In genomic region chr6:41286544-41287346, GRCh38 we compare ENCODE assay signal across 10 cellular contexts. TPM values are rescaled to one million over a fixed set of nuclear protein-coding genes. Genes with fewer than 3 reads are reported as not detected.
DNase-seq lines count a peak whose midpoint lies in the region; FAIRE-seq and TF ChIP-seq lines count a peak whose summit lies in the region.
"Had no signal": no experiment of that assay in that cellular context is flagged by ENCODE, and none has a peak within 500 bp of the region (broad histone marks: within the 10 kb centered on the region; RNA-seq: fewer than 3 reads in every experiment).

TSS of gene TREM1 (minus strand) at chr6:41286682. CDS start at chr6:41286655, 27 bp downstream.

- H3K27me3 ChIP-seq in bronchial epithelial cell (ENCODE audit: control insufficient read depth, insufficient read depth, low read length), result no peaks in the 10 kb centered on the region
- H3K27me3 ChIP-seq in mesendoderm (ENCODE audit: insufficient read depth, low read length, poor library complexity), result no peaks in the 10 kb centered on the region

- H3K36me3 Mint-ChIP-seq in activated CD4-positive, alpha-beta T cell treated with anti-CD3 and anti-CD28 coated beads, Interleukin-2, amount 10 ng/mL, durations not matched to agents 24 days and 14 days (ENCODE audit: low read depth), result no peaks in the 10 kb centered on the region

- no peaks in the 10 kb centered on the region for H3K36me3 ChIP-seq in bronchial epithelial cell (ENCODE audit: control insufficient read depth, insufficient read depth, low read length)
- H3K36me3 ChIP-seq in mesendoderm (ENCODE audit: control insufficient read depth, insufficient read depth, low read length), result no peaks in the 10 kb centered on the region

- in situ Hi-C loops in KBM-7 (cut with MboI; ENCODE audit: low pct_unique_long_range_greater_than_20kb, low sequenced_read_pairs), result no loop called here

- H3K9me3 Mint-ChIP-seq in activated CD4-positive, alpha-beta T cell treated with anti-CD3 and anti-CD28 coated beads, Interleukin-2, amount 10 ng/mL, durations not matched to agents 24 days and 14 days, result no peaks in the 10 kb centered on the region

- no peak within 1 kb of the TSS for H4K5ac ChIP-seq in mesendoderm (ENCODE audit: low read length)

- H3K79me1 ChIP-seq in mesendoderm (ENCODE audit: low read length), result no peaks in the 10 kb centered on the region

- no peak within 1 kb of the TSS for H4K8ac ChIP-seq in mesendoderm (ENCODE audit: low read depth, low read length)

- H3K4me3 Mint-ChIP-seq in activated CD4-positive, alpha-beta T cell treated with anti-CD3 and anti-CD28 coated beads, Interleukin-2, amount 10 ng/mL, durations not matched to agents 24 days and 14 days, result no peak within 1 kb of the TSS

- no peak within 1 kb of the TSS for H2BK15ac ChIP-seq in mesendoderm (replicated peaks; ENCODE audit: low read depth)

- no peak within 1 kb of the TSS for H3K18ac ChIP-seq in mesendoderm (ENCODE audit: low read length)

- DNase-seq in AML-193 (lab: John Stamatoyannopoulos, UW) (peak; percentile 99 to 100), KBM-7 (peak; percentile 25), bronchial epithelial cell (ENCODE audit: low read depth) (peak; percentile 97), mesendoderm (peak; percentile 63), activated gamma-delta T cell (lab: John Stamatoyannopoulos, UW) (no peak), COLO668 (lab: John Stamatoyannopoulos, UW; ENCODE audit: unreplicated experiment) (no peak), RCC 7860 (ENCODE audit: low spot score) (no peak)
- no peak for DNase-seq in activated CD4-positive, alpha-beta T cell treated with anti-CD3 and anti-CD28 coated beads, Interleukin-2, amount 10 ng/mL, durations not matched to agents 24 days and 14 days
- DNase-seq: NCI-H524 treated with DMSO at 0.1 percent for 48 hours had no signal

- intact Hi-C loops in activated CD4-positive, alpha-beta T cell treated with anti-CD3 and anti-CD28 coated beads, Interleukin-2, amount 10 ng/mL, durations not matched to agents 24 days and 14 days (cut with micrococcal nuclease), result no loop called here

- H3K27ac ChIP-seq in mesendoderm (ENCODE audit: low read depth, low read length), result no peak within 1 kb of the TSS

- no peak within 1 kb of the TSS for H3K23ac ChIP-seq in mesendoderm (ENCODE audit: low read length)

- H3K4me3 ChIP-seq in bronchial epithelial cell (ENCODE audit: low read depth, low read length) (peak within 1 kb of the TSS; percentile 5), mesendoderm (ENCODE audit: low read length) (no peak within 1 kb of the TSS)

- H3K56ac ChIP-seq in mesendoderm (ENCODE audit: low read length), result no peak within 1 kb of the TSS

- H3K4ac ChIP-seq in mesendoderm (ENCODE audit: low read depth, low read length), result no peak within 1 kb of the TSS

- H2BK120ac ChIP-seq in mesendoderm (ENCODE audit: low read depth, low read length), result no peak within 1 kb of the TSS

- H3K79me2 ChIP-seq in mesendoderm (ENCODE audit: control insufficient read depth, insufficient read depth, low read length), result no peaks in the 10 kb centered on the region

- no peak within 1 kb of the TSS for H2AK5ac ChIP-seq in mesendoderm (ENCODE audit: low read length)

- H3K4me2 ChIP-seq in mesendoderm (ENCODE audit: low read length), result no peak within 1 kb of the TSS

- H3K9ac ChIP-seq in mesendoderm (ENCODE audit: low read length), result no peak within 1 kb of the TSS

- no peaks in the 10 kb centered on the region for H3K4me1 ChIP-seq in mesendoderm (ENCODE audit: control insufficient read depth, low read depth, low read length)

- no peak within 1 kb of the TSS for H3K27ac Mint-ChIP-seq in activated CD4-positive, alpha-beta T cell treated with anti-CD3 and anti-CD28 coated beads, Interleukin-2, amount 10 ng/mL, durations not matched to agents 24 days and 14 days

- peaks cover 5% of the 10 kb centered on the region for H3K27me3 Mint-ChIP-seq in activated CD4-positive, alpha-beta T cell treated with anti-CD3 and anti-CD28 coated beads, Interleukin-2, amount 10 ng/mL, durations not matched to agents 24 days and 14 days

- FAIRE-seq in bronchial epithelial cell (lab: Jason Lieb, UNC) (peak; percentile 97), RCC 7860 (lab: Jason Lieb, UNC) (no peak)

- H2BK5ac ChIP-seq in mesendoderm (ENCODE audit: low read length), result no peak within 1 kb of the TSS

- H3K4me1 Mint-ChIP-seq in activated CD4-positive, alpha-beta T cell treated with anti-CD3 and anti-CD28 coated beads, Interleukin-2, amount 10 ng/mL, durations not matched to agents 24 days and 14 days, result peaks cover 3% of the 10 kb centered on the region

- TF ChIP-seq CTCF in bronchial epithelial cell (IDR thresholded peaks at IDR 0.05; ENCODE audit: insufficient read depth, low read length, severe bottlenecking), result no peak

- no CpG with 5 or more reads among the region's 8 CpGs for WGBS in mesendoderm (ENCODE audit: extremely low coverage, insufficient coverage, low lambda C conversion rate)

RNA-seq across cellular contexts. Expression of gene TREM1, which starts in this region (rescaled TPM):
- total RNA-seq in bronchial epithelial cell, result 1.8 and 21.1 TPM in 2 replicates
- polyA plus RNA-seq in mesendoderm (2013, experiment 1 of 2), result 0.03 TPM
- 0.07 TPM for polyA plus RNA-seq in mesendoderm (2013, experiment 2 of 2)
- total RNA-seq in activated CD4-positive, alpha-beta T cell treated with anti-CD3 and anti-CD28 coated beads, Interleukin-2, amount 10 ng/mL, durations not matched to agents 24 days and 14 days, result 0.43 TPM in 1 of 2 replicates, not detected in the other
- total RNA-seq: glomerular endothelial cell had no signal

Comparison
In these comparisons a context has a peak if more than half of its experiments do, and no peak if none do; other contexts are left out.
1. DNase-seq: peak in AML-193 (2 of 2), KBM-7 (single experiment), bronchial epithelial cell (single experiment) and mesendoderm (single experiment); none in activated gamma-delta T cell (single experiment), COLO668 (single experiment), RCC 7860 (single experiment) and activated CD4-positive, alpha-beta T cell treated with anti-CD3 and anti-CD28 coated beads, Interleukin-2, amount 10 ng/mL, durations not matched to agents 24 days and 14 days (single experiment).